Comparison of ENCODE assay signal across 7 cellular contexts in the genomic region with DNA sequence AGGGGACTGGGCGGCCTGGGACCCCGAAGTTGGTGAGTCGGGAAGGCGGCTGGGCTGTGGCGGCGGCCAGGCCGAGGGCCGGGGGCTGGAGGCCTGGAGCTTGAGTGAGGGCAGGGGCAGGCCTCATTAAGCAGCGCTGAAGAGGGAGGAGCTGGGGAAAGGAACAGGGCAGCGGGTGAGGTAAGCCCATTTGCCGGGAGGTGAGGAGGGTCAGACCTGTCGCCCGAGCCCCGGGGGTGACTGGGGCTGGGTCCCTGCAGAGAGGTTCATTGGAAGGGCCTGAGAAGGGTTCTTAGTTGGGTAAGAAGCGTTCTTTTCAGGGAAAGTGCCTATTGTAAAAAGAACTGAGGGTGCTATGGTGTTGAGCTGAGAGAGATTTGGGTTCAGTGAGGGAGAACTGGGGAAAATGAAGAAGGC. TPM values are rescaled to one million over a fixed set of nuclear protein-coding genes. Genes with fewer than 3 reads are reported as not detected.
DNase-seq lines count a peak whose midpoint lies in the region; ATAC-seq, FAIRE-seq and TF ChIP-seq lines count a peak whose summit lies in the region.

No MANE protein-coding gene starts in this region.

- no peak for FAIRE-seq in H54 (lab: Jason Lieb, UNC)

- no peaks in the 10 kb centered on the region for H3K9me3 Mint-ChIP-seq in activated T-helper 17 cell treated with anti-CD3 and anti-CD28 coated beads, Interleukin-2, amount 50 U/mL, for 72 hours
- H3K9me3 Mint-ChIP-seq in glutamatergic neuron (ENCODE audit: unreplicated experiment), result peaks cover 1% of the 10 kb centered on the region
- H3K9me3 Mint-ChIP-seq in progenitor cell of endocrine pancreas (ENCODE audit: low read depth), result no peaks in the 10 kb centered on the region

- peaks cover 22% of the 10 kb centered on the region for H3K36me3 Mint-ChIP-seq in activated T-helper 17 cell treated with anti-CD3 and anti-CD28 coated beads, Interleukin-2, amount 50 U/mL, for 72 hours (ENCODE audit: low read depth)
- H3K36me3 Mint-ChIP-seq in glutamatergic neuron (ENCODE audit: unreplicated experiment) (peaks cover 4% of the 10 kb centered on the region), progenitor cell of endocrine pancreas (ENCODE audit: insufficient read depth) (peaks cover 10% of the 10 kb centered on the region)

- H3K4me3 ChIP-seq in MG63, result peak overlapping the region; percentile 94

- H3K27ac Mint-ChIP-seq in activated T-helper 17 cell treated with anti-CD3 and anti-CD28 coated beads, Interleukin-2, amount 50 U/mL, for 72 hours, result no peak overlapping the region
- H3K27ac Mint-ChIP-seq in glutamatergic neuron (ENCODE audit: unreplicated experiment) (no peak overlapping the region), progenitor cell of endocrine pancreas (no peak overlapping the region)

- no peak for TF ChIP-seq POLR2A in H54 (IDR thresholded peaks at IDR 0.05; ENCODE audit: low read depth, low read length)

- no peak overlapping the region for H3K4me3 Mint-ChIP-seq in activated T-helper 17 cell treated with anti-CD3 and anti-CD28 coated beads, Interleukin-2, amount 50 U/mL, for 72 hours
- H3K4me3 Mint-ChIP-seq in glutamatergic neuron (ENCODE audit: unreplicated experiment) (no peak overlapping the region), progenitor cell of endocrine pancreas (ENCODE audit: low read depth) (no peak overlapping the region)

- no peaks in the 10 kb centered on the region for H3K27me3 Mint-ChIP-seq in activated T-helper 17 cell treated with anti-CD3 and anti-CD28 coated beads, Interleukin-2, amount 50 U/mL, for 72 hours
- H3K27me3 Mint-ChIP-seq in glutamatergic neuron (ENCODE audit: unreplicated experiment) (no peaks in the 10 kb centered on the region), progenitor cell of endocrine pancreas (no peaks in the 10 kb centered on the region)

- DNase-seq in GM10248 (ENCODE audit: extremely low spot score) (peak; percentile 58), H54 (ENCODE audit: insufficient read length, low spot score) (peak; percentile 42), MG63 (peak; percentile 53), glutamatergic neuron (peak; percentile 62), progenitor cell of endocrine pancreas (ENCODE audit: low spot score, unreplicated experiment) (peak; percentile 55), inferior parietal cortex (ENCODE audit: extremely low spot score) (no peak)

- no peaks in the 10 kb centered on the region for H3K9me3 ChIP-seq in MG63

- TF ChIP-seq CTCF in GM10248 (IDR thresholded peaks at IDR 0.05; ENCODE audit: control extremely low read depth, extremely low read depth, low read depth, missing control alignments) (no peak), glutamatergic neuron (IDR thresholded peaks at IDR 0.05; ENCODE audit: partially characterized antibody, unreplicated experiment) (no peak), progenitor cell of endocrine pancreas (IDR thresholded peaks at IDR 0.05; ENCODE audit: unreplicated experiment) (no peak)

- CTCF ChIA-PET in GM10248 (lab: Yijun Ruan, JAX), result interaction anchor here (0.7 to 3.0 kb wide), 24 partner anchors 8 to 255 kb away, joined by 3 to 38 read pairs (median 4); partner anchors contain the start of genes ORMDL2, PA2G4, PYM1 and SARNP

- H3K27me3 ChIP-seq in MG63, result no peaks in the 10 kb centered on the region

- H3K36me3 ChIP-seq in MG63, result peaks cover 34% of the 10 kb centered on the region

- H3K4me1 Mint-ChIP-seq in activated T-helper 17 cell treated with anti-CD3 and anti-CD28 coated beads, Interleukin-2, amount 50 U/mL, for 72 hours, result peaks cover 7% of the 10 kb centered on the region
- H3K4me1 Mint-ChIP-seq in glutamatergic neuron (ENCODE audit: low read depth, unreplicated experiment) (peaks cover 11% of the 10 kb centered on the region), progenitor cell of endocrine pancreas (ENCODE audit: low read depth) (peaks cover 3% of the 10 kb centered on the region)

- peak; percentile 31 for ATAC-seq in activated T-helper 17 cell treated with anti-CD3 and anti-CD28 coated beads, Interleukin-2, amount 50 U/mL, for 72 hours (replicated peaks)

- POLR2A ChIA-PET in GM10248 (lab: Yijun Ruan, JAX), result interaction anchor here (0.5 to 2.7 kb wide), 18 partner anchors 8 to 247 kb away, joined by 3 to 19 read pairs (median 4); partner anchors contain the start of genes ORMDL2, PA2G4, PYM1 and RNF41

RNA-seq across cellular contexts. Expression of gene RAB5B, which starts 0.4 kb away (rescaled TPM):
- 16.5 and 18.6 TPM in 2 replicates for total RNA-seq in MG63 (2014; rRNA removed; shearing (Covaris generic); ENCODE audit: low replicate concordance)
- total RNA-seq in activated T-helper 17 cell treated with anti-CD3 and anti-CD28 coated beads, Interleukin-2, amount 50 U/mL, for 72 hours, result 10 to 100 TPM; 34.2 to 50.8 TPM
- total RNA-seq in glutamatergic neuron (ENCODE audit: unreplicated experiment), result 170 TPM
- total RNA-seq in progenitor cell of endocrine pancreas, result 111 and 116 TPM in 2 replicates

RNA-seq across cellular contexts. Expression of gene CDK2, which starts 7.7 kb away (rescaled TPM):
- total RNA-seq in MG63 (2014; rRNA removed; shearing (Covaris generic); ENCODE audit: low replicate concordance), result 40.9 and 41.8 TPM in 2 replicates
- 100 to 1,000 TPM; 101 to 104 TPM for total RNA-seq in activated T-helper 17 cell treated with anti-CD3 and anti-CD28 coated beads, Interleukin-2, amount 50 U/mL, for 72 hours
- total RNA-seq in glutamatergic neuron (ENCODE audit: unreplicated experiment) (20.5 TPM), progenitor cell of endocrine pancreas (62.1 and 66.9 TPM in 2 replicates)

RNA-seq across cellular contexts. Expression of gene PMEL, which starts 8.5 kb away (rescaled TPM):
- 2.0 TPM in 1 of 2 replicates, not detected in the other for total RNA-seq in MG63 (2014; rRNA removed; shearing (Covaris generic); ENCODE audit: low replicate concordance)
- total RNA-seq in activated T-helper 17 cell treated with anti-CD3 and anti-CD28 coated beads, Interleukin-2, amount 50 U/mL, for 72 hours, result 1 to 10 TPM in 1 of 2 donors, under 1 TPM in 1; 0.30 to 2.5 TPM
- total RNA-seq in glutamatergic neuron (ENCODE audit: unreplicated experiment) (851 TPM), progenitor cell of endocrine pancreas (3.7 and 6.3 TPM in 2 replicates)

RNA-seq across cellular contexts. Expression of gene SUOX, which starts 22.8 kb away (rescaled TPM):
- 9.7 and 23.4 TPM in 2 replicates for total RNA-seq in MG63 (2014; rRNA removed; shearing (Covaris generic); ENCODE audit: low replicate concordance)
- total RNA-seq in activated T-helper 17 cell treated with anti-CD3 and anti-CD28 coated beads, Interleukin-2, amount 50 U/mL, for 72 hours, result 1 to 10 TPM; 3.4 to 3.5 TPM
- total RNA-seq in glutamatergic neuron (ENCODE audit: unreplicated experiment), result 23.9 TPM
- total RNA-seq in progenitor cell of endocrine pancreas, result 44.8 and 45.6 TPM in 2 replicates

RNA-seq across cellular contexts. Expression of gene DGKA, which starts 43.4 kb away (rescaled TPM):
- total RNA-seq in MG63 (2014; rRNA removed; shearing (Covaris generic); ENCODE audit: low replicate concordance), result 2.6 and 2.9 TPM in 2 replicates
- total RNA-seq in activated T-helper 17 cell treated with anti-CD3 and anti-CD28 coated beads, Interleukin-2, amount 50 U/mL, for 72 hours, result 100 to 1,000 TPM; 282 to 502 TPM
- 57.5 TPM for total RNA-seq in glutamatergic neuron (ENCODE audit: unreplicated experiment)
- 10.2 and 16.8 TPM in 2 replicates for total RNA-seq in progenitor cell of endocrine pancreas

Comparison
In these comparisons a context has a peak if more than half of its experiments do, and no peak if none do; other contexts are left out.
1. RNA of gene PMEL, which starts 8.5 kb away (total RNA-seq): 851 TPM in glutamatergic neuron (single experiment); 3.7 to 6.3 TPM in progenitor cell of endocrine pancreas, 0.30 to 2.5 TPM in activated T-helper 17 cell treated with anti-CD3 and anti-CD28 coated beads, Interleukin-2, amount 50 U/mL, for 72 hours and 2.0 TPM in MG63; every median in the first group is over 100 times any median in the second.